In genomic region chr15:70226337-70226980, GRCh38 we compare ENCODE assay signal across 23 cellular contexts.
"Had no signal": no experiment of that assay in that cellular context is flagged by ENCODE, and none has a peak within 500 bp of the region (broad histone marks: within the 10 kb centered on the region; RNA-seq: fewer than 3 reads in every experiment).

No MANE protein-coding gene starts in this region.

- H3K4me3 ChIP-seq: colonic mucosa, dorsolateral prefrontal cortex, esophagus muscularis mucosa, neural progenitor cell, right lobe of liver, testis, vagina had no signal

- H3K4me2 ChIP-seq: neural progenitor cell had no signal

- DNase-seq: activated CD4-positive, alpha-beta T cell treated with anti-CD3 and anti-CD28 coated beads, Interleukin-2, amount 10 ng/mL, durations not matched to agents 7 days and 5 days; activated CD4-positive, CD25-positive, alpha-beta regulatory T cell treated with anti-CD3 and anti-CD28 coated beads, Interleukin-2, amount 50 U/mL, for 72 hours; activated CD8-positive, alpha-beta T cell treated with anti-CD3 and anti-CD28 coated beads, Interleukin-2, amount 10 ng/mL, durations not matched to agents 7 days and 5 days; activated naive CD4-positive, alpha-beta T cell treated with Interleukin-2 at 50 U/mL for 16 hours; amygdala; colonic mucosa; dorsolateral prefrontal cortex; effector memory CD8-positive, alpha-beta T cell; glutamatergic neuron; hippocampal formation; left ventricle myocardium superior; mammary epithelial cell; naive thymus-derived CD8-positive, alpha-beta T cell; posterior cingulate gyrus; small intestine; stimulated activated CD8-positive, alpha-beta memory T cell treated with anti-CD3 and anti-CD28 coated beads, Interleukin-4, amount 100 ng/mL, for 48 hours; stimulated activated naive B cell treated with anti-CD40 and anti-IgM and Interleukin-4, amounts not matched to agents 10 μg/mL and 1 μg/mL and 100 μg/mL, for 72 hours; testis; WERI-Rb-1 had no signal

- H3K27me3 ChIP-seq: colonic mucosa, dorsolateral prefrontal cortex, esophagus muscularis mucosa, neural progenitor cell, right lobe of liver, testis, vagina had no signal

- H3K9me3 ChIP-seq: colonic mucosa, right lobe of liver, testis had no signal

- H3K36me3 ChIP-seq: colonic mucosa, esophagus muscularis mucosa, neural progenitor cell, right lobe of liver, vagina, WERI-Rb-1 had no signal

- ATAC-seq: activated CD8-positive, alpha-beta T cell treated with anti-CD3 and anti-CD28 coated beads, Interleukin-2, amount 10 ng/mL, durations not matched to agents 7 days and 5 days; effector memory CD8-positive, alpha-beta T cell; left ventricle myocardium superior; naive thymus-derived CD8-positive, alpha-beta T cell; right lobe of liver; stimulated activated naive B cell treated with anti-CD40 and anti-IgM and Interleukin-4, amounts not matched to agents 10 μg/mL and 1 μg/mL and 100 μg/mL, for 72 hours had no signal

- H3K27ac ChIP-seq: colonic mucosa, dorsolateral prefrontal cortex, esophagus muscularis mucosa, neural progenitor cell, right lobe of liver, testis, vagina, WERI-Rb-1 had no signal

- H3K4me1 ChIP-seq: colonic mucosa, neural progenitor cell, right lobe of liver, testis, vagina had no signal
